Comparison of ENCODE assay signal across 9 cellular contexts in the genomic region with DNA sequence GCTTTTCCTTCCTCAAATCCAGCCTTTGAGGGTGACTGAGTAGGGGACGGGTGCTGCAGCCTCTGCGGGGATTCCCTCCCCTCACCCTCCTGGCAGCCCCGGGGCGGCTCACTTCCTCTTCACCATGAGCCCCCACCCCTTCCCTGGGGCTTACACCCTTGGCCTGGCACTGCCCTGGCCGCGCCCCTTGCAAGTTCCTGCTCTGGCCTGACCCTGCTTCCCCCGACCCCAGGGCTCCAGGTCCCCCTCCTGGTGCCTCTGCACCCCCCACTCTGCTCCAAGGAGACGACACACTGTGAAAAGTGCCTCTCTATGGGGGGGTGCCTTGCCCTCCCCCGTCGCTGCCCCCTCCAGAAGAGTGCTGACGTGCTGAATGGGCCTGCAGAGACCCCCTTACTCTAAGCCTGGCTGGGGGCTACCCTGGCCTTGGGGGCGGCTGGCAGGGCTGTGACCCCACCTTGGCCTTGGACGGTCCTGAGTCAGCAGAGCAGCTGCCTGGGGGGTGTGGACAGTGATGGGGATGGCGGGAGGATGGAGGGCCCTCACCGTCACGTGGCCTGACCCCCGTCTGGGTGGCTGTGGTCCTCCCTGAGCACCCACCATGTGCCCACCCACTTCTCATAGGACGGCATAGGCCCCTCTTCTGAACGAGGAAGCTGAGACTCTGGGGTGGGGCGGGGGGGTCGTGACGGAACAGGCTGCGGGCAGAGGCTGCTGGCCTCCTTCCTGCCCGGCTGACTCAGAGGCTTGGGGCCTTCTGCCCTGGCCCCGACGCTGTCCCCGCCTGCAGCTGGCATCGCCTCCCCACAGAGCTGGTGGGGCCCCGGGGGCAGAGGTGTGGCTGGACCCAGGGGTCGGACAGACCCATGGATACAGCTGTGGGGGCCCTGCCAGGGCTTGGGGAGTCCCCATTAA. TPM values are rescaled to one million over a fixed set of nuclear protein-coding genes. Genes with fewer than 3 reads are reported as not detected.
A peak's percentile ranks its signal among the peaks of the same experiment; 100 is the strongest.
DNase-seq lines count a peak whose midpoint lies in the region; ATAC-seq, FAIRE-seq and TF ChIP-seq lines count a peak whose summit lies in the region.
"Had no signal": no experiment of that assay in that cellular context is flagged by ENCODE, and none has a peak within 500 bp of the region (broad histone marks: within the 10 kb centered on the region; RNA-seq: fewer than 3 reads in every experiment).

No MANE protein-coding gene starts in this region.

- H3K79me2 ChIP-seq in DOHH2 (ENCODE audit: control insufficient read depth, low read length), result no peaks in the 10 kb centered on the region

- CTCF ChIA-PET in WTC11 (lab: Charles Lee), result interaction anchor here (1.3 to 7.1 kb wide), 3 partner anchors 12 to 60 kb away, joined by 3 to 65 read pairs (median 3); partner anchors contain the start of gene IQCE

- POLR2A ChIA-PET in WTC11 (lab: Charles Lee), result no interaction called here

- peak overlapping the region; percentile 24 for H3K4me2 ChIP-seq in DOHH2 (ENCODE audit: low read length)

- ATAC-seq in HG02678 (IDR thresholded peaks at IDR 0.05; ENCODE audit: unreplicated experiment) (peak; percentile 49), WTC11 (no peak), HG03469 (IDR thresholded peaks at IDR 0.05; ENCODE audit: unreplicated experiment) (no peak)

- peaks cover 19% of the 10 kb centered on the region for H3K4me1 Mint-ChIP-seq in WTC11

- H3F3A ChIP-seq in DOHH2 (ENCODE audit: control insufficient read depth, insufficient read depth), result peaks cover 9% of the 10 kb centered on the region

- H3K4me3 ChIP-seq in DOHH2 (ENCODE audit: low read length) (peak overlapping the region; percentile 36), SJCRH30 (no peak overlapping the region), kidney (ENCODE audit: low read length in 2 of 2) (no peak overlapping the region), subcutaneous abdominal adipose tissue (ENCODE audit: low read depth in 1 of 5, low read length in 5 of 5) (peak overlapping the region in 1 of 5 donors; percentile 34)

- H3K9me3 Mint-ChIP-seq in WTC11, result no peaks in the 10 kb centered on the region

- TF ChIP-seq CTCF in DOHH2 (IDR thresholded peaks at IDR 0.05; ENCODE audit: low read depth, low read length, poor library complexity, severe bottlenecking) (no peak), kidney (IDR thresholded peaks at IDR 0.05; ENCODE audit: borderline replicate concordance, extremely low read depth, insufficient read depth) (no peak), WTC11 (IDR thresholded peaks at IDR 0.05) (no peak)

- no peak for FAIRE-seq in kidney (lab: Jason Lieb, UNC)

- H3K27me3 ChIP-seq in DOHH2 (ENCODE audit: control insufficient read depth, low read length) (peaks cover 10% of the 10 kb centered on the region), SJCRH30 (no peaks in the 10 kb centered on the region), subcutaneous abdominal adipose tissue (ENCODE audit: control insufficient read depth in 5 of 5, insufficient read depth in 4 of 5, low read length in 5 of 5) (no peaks in the 10 kb centered on the region)

- no peaks in the 10 kb centered on the region for H3K27me3 Mint-ChIP-seq in WTC11 (ENCODE audit: low read depth)

- H3K27ac ChIP-seq in DOHH2 (ENCODE audit: low read depth, low read length) (peak overlapping the region; percentile 10; the same call in 1 of the 2 replicates), SJCRH30 (peak overlapping the region; percentile 65), kidney (ENCODE audit: low read depth in 2 of 2, low read length in 2 of 2) (peak overlapping the region in 1 of 2 donors; percentile 60), subcutaneous abdominal adipose tissue (ENCODE audit: low read depth, low read length) (peak overlapping the region; percentile 82)

- H3K4me3 Mint-ChIP-seq in WTC11, result no peak overlapping the region

- H3K36me3 Mint-ChIP-seq in WTC11, result peaks cover 7% of the 10 kb centered on the region; the same call in 1 of the 2 replicates

- H3K9me2 ChIP-seq in DOHH2 (replicated peaks; ENCODE audit: control insufficient read depth, low read length), result no peaks in the 10 kb centered on the region

- intact Hi-C loops in kidney (cut with DNase I), result no loop called here

- peaks cover 36% of the 10 kb centered on the region for H3K4me1 ChIP-seq in DOHH2 (ENCODE audit: control insufficient read depth, low read length)
- H3K4me1 ChIP-seq in SJCRH30, result peaks cover 41% of the 10 kb centered on the region
- H3K4me1 ChIP-seq in kidney (ENCODE audit: control insufficient read depth in 1 of 2, insufficient read depth in 1 of 2, low read depth in 1 of 2, low read length in 2 of 2), result peaks cover 0 to 3% of the 10 kb centered on the region in 2 donors
- peaks cover 0 to 76% (median 68%) of the 10 kb centered on the region in 5 donors for H3K4me1 ChIP-seq in subcutaneous abdominal adipose tissue (ENCODE audit: control insufficient read depth in 5 of 5, insufficient read depth in 5 of 5, low read length in 5 of 5)

- H3K9ac ChIP-seq in kidney (ENCODE audit: low read length in 2 of 2), result no peak overlapping the region
- peak overlapping the region in 3 of 5 donors; percentile 41 to 58 (median 51) for H3K9ac ChIP-seq in subcutaneous abdominal adipose tissue (ENCODE audit: low read length in 5 of 5)

- H3K36me3 ChIP-seq in DOHH2 (ENCODE audit: control insufficient read depth, low read length) (no peaks in the 10 kb centered on the region), SJCRH30 (peaks cover 25% of the 10 kb centered on the region), kidney (ENCODE audit: control insufficient read depth in 1 of 2, insufficient read depth in 2 of 2, low read length in 2 of 2) (peaks cover 0 to 4% of the 10 kb centered on the region in 2 donors), subcutaneous abdominal adipose tissue (ENCODE audit: control insufficient read depth in 5 of 5, insufficient read depth in 5 of 5, low read length in 5 of 5) (peaks cover 0 to 43% (median 39%) of the 10 kb centered on the region in 5 donors)

- H3K9me3 ChIP-seq in DOHH2 (ENCODE audit: control insufficient read depth, insufficient read depth, low read length), result no peaks in the 10 kb centered on the region
- no peaks in the 10 kb centered on the region for H3K9me3 ChIP-seq in SJCRH30 (replicated peaks)
- no peaks in the 10 kb centered on the region for H3K9me3 ChIP-seq in kidney (ENCODE audit: control insufficient read depth in 1 of 2, low read length in 2 of 2)
- H3K9me3 ChIP-seq in subcutaneous abdominal adipose tissue (ENCODE audit: control insufficient read depth in 5 of 5, low read length in 5 of 5), result no peaks in the 10 kb centered on the region

- H4K20me1 ChIP-seq in DOHH2 (ENCODE audit: control insufficient read depth, insufficient read depth, low read depth, low read length), result no peaks in the 10 kb centered on the region

- H3K27ac Mint-ChIP-seq in WTC11, result no peak overlapping the region

- DNase-seq in SJCRH30 (peak; percentile 61 to 63), amniotic stem cell (lab: John Stamatoyannopoulos, UW) (peak; percentile 33), kidney (peak; percentile 88), WTC11 (ENCODE audit: low spot score) (no peak)

TF ChIP-seq in WTC11, 78 proteins besides CTCF, POLR2A, EP300 and RAD21 (continues in another document):
- TF ChIP-seq, protein P1, sequence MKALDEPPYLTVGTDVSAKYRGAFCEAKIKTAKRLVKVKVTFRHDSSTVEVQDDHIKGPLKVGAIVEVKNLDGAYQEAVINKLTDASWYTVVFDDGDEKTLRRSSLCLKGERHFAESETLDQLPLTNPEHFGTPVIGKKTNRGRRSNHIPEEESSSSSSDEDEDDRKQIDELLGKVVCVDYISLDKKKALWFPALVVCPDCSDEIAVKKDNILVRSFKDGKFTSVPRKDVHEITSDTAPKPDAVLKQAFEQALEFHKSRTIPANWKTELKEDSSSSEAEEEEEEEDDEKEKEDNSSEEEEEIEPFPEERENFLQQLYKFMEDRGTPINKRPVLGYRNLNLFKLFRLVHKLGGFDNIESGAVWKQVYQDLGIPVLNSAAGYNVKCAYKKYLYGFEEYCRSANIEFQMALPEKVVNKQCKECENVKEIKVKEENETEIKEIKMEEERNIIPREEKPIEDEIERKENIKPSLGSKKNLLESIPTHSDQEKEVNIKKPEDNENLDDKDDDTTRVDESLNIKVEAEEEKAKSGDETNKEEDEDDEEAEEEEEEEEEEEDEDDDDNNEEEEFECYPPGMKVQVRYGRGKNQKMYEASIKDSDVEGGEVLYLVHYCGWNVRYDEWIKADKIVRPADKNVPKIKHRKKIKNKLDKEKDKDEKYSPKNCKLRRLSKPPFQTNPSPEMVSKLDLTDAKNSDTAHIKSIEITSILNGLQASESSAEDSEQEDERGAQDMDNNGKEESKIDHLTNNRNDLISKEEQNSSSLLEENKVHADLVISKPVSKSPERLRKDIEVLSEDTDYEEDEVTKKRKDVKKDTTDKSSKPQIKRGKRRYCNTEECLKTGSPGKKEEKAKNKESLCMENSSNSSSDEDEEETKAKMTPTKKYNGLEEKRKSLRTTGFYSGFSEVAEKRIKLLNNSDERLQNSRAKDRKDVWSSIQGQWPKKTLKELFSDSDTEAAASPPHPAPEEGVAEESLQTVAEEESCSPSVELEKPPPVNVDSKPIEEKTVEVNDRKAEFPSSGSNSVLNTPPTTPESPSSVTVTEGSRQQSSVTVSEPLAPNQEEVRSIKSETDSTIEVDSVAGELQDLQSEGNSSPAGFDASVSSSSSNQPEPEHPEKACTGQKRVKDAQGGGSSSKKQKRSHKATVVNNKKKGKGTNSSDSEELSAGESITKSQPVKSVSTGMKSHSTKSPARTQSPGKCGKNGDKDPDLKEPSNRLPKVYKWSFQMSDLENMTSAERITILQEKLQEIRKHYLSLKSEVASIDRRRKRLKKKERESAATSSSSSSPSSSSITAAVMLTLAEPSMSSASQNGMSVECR (CRISPR knock-in tag; IDR thresholded peaks at IDR 0.05; ENCODE audit: borderline replicate concordance), result no peak
- TF ChIP-seq, protein P2, sequence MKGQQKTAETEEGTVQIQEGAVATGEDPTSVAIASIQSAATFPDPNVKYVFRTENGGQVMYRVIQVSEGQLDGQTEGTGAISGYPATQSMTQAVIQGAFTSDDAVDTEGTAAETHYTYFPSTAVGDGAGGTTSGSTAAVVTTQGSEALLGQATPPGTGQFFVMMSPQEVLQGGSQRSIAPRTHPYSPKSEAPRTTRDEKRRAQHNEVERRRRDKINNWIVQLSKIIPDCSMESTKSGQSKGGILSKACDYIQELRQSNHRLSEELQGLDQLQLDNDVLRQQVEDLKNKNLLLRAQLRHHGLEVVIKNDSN (CRISPR knock-in tag; IDR thresholded peaks at IDR 0.05), result no peak
- TF ChIP-seq TCF7 (CRISPR knock-in tag; IDR thresholded peaks at IDR 0.05; ENCODE audit: low read depth), result no peak

RNA-seq across cellular contexts. Expression of gene LFNG, which starts 9.8 kb away (rescaled TPM):
- total RNA-seq in SJCRH30 (2014; rRNA removed; shearing (Covaris generic)), result 20.3 and 25.2 TPM in 2 replicates
- 18.4 TPM for total RNA-seq in kidney
- 5.0 TPM for polyA plus RNA-seq in kidney (ENCODE audit: insufficient read depth, low read depth, low replicate concordance)
- 24.1 to 29.4 TPM (median 26.5 TPM) in 3 replicates for total RNA-seq in WTC11 (2021)

RNA-seq across cellular contexts. Expression of gene BRAT1, which starts 25.9 kb away (rescaled TPM):
- total RNA-seq in SJCRH30 (2014; rRNA removed; shearing (Covaris generic)), result 38.5 and 41.5 TPM in 2 replicates
- total RNA-seq in kidney (23.7 TPM), WTC11 (2021) (44.0 to 50.0 TPM (median 46.1 TPM) in 3 replicates)
- polyA plus RNA-seq in kidney (ENCODE audit: insufficient read depth, low read depth, low replicate concordance), result 18.7 TPM

RNA-seq across cellular contexts. Expression of gene IQCE, which starts 29.4 kb away (rescaled TPM):
- total RNA-seq in SJCRH30 (2014; rRNA removed; shearing (Covaris generic)), result 5.0 and 5.1 TPM in 2 replicates
- total RNA-seq in kidney (27.8 TPM), WTC11 (2021) (4.4 to 4.7 TPM (median 4.6 TPM) in 3 replicates)
- polyA plus RNA-seq in kidney (ENCODE audit: insufficient read depth, low read depth, low replicate concordance), result 6.1 TPM

RNA-seq across cellular contexts. Expression of gene GRIFIN, which starts 53.2 kb away (rescaled TPM):
- not detected in 2 replicates for total RNA-seq in SJCRH30 (2014; rRNA removed; shearing (Covaris generic))
- total RNA-seq in kidney (not detected), WTC11 (2021) (not detected in 3 replicates)
- not detected for polyA plus RNA-seq in kidney (ENCODE audit: insufficient read depth, low read depth, low replicate concordance)
- total RNA-seq: glomerular endothelial cell had no signal

Comparison
In these comparisons a context has a peak if more than half of its experiments do, and no peak if none do; other contexts are left out.
1. H3K9ac ChIP-seq: peak in subcutaneous abdominal adipose tissue (3 of 5); none in kidney (0 of 2).